24 cellular contexts compared by ENCODE assay signal in genomic region chr18:22387787-22388186, GRCh38. TPM values are rescaled to one million over a fixed set of nuclear protein-coding genes. Genes with fewer than 3 reads are reported as not detected.
"Had no signal": no experiment of that assay in that cellular context is flagged by ENCODE, and none has a peak within 500 bp of the region (broad histone marks: within the 10 kb centered on the region; RNA-seq: fewer than 3 reads in every experiment).

No MANE protein-coding gene starts in this region.

- ATAC-seq: HepG2, K562, Panc1 had no signal

- DNase-seq: Kasumi-1, MM.1S, NCI-H1092 treated with DMSO at 0.1 percent for 48 hours, NCI-H1436, NCI-H187, NCI-H2029, NCI-H2081 treated with DMSO at 0.1 percent for 48 hours, NCI-H2171, NCI-H226, NCI-H446, NCI-H510A, NCI-H524 treated with DMSO at 0.1 percent for 48 hours, NCI-H69, NCI-H774, SIG-M5 had no signal

- H3K36me3 ChIP-seq: SJSA1 had no signal

- H3K27ac Mint-ChIP-seq: IgD-negative memory B cell had no signal

- H3K4me3 Mint-ChIP-seq: IgD-negative memory B cell had no signal

- H3K9me3 ChIP-seq: SJSA1 had no signal

- H3K27me3 Mint-ChIP-seq: IgD-negative memory B cell had no signal

- H3K4me1 Mint-ChIP-seq: IgD-negative memory B cell had no signal

- H3K36me3 Mint-ChIP-seq: IgD-negative memory B cell had no signal

- H3K27me3 ChIP-seq: SJSA1 had no signal

- H3K4me3 ChIP-seq: K562, SJSA1, SK-N-MC had no signal

- H3K27ac ChIP-seq: KMS-11, RWPE1, SJSA1, SK-N-MC had no signal

RNA-seq across cellular contexts. Expression of gene CTAGE1, which starts 29.9 kb away (rescaled TPM):
- total RNA-seq: HT1080, K562 had no signal
- polyA plus RNA-seq: HepG2, IgD-negative memory B cell, K562 had no signal
